In genomic region chr3:188631291-188632010, GRCh38 we compare ENCODE assay signal across 13 cellular contexts.
A peak's percentile ranks its signal among the peaks of the same experiment; 100 is the strongest.
DNase-seq lines count a peak whose midpoint lies in the region; ATAC-seq and TF ChIP-seq lines count a peak whose summit lies in the region.
"Had no signal": no experiment of that assay in that cellular context is flagged by ENCODE, and none has a peak within 500 bp of the region (broad histone marks: within the 10 kb centered on the region; RNA-seq: fewer than 3 reads in every experiment).

No MANE protein-coding gene starts in this region.

- H3K4me1 ChIP-seq in PC-3 (ENCODE audit: insufficient read depth, low read length) (peaks cover 53% of the 10 kb centered on the region), muscle layer of duodenum (ENCODE audit: control insufficient read depth in 1 of 2, insufficient read depth in 2 of 2, low read length in 2 of 2) (peaks cover 0 to 8% of the 10 kb centered on the region in 2 donors)

- peak overlapping the region; percentile 8; the same call in 1 of the 2 replicates for H3K4me2 ChIP-seq in PC-3 (ENCODE audit: low read length)

- CTCF ChIA-PET in PC-3 (lab: Charles Lee): no interaction called here

- no peaks in the 10 kb centered on the region for H4K20me1 ChIP-seq in PC-3 (ENCODE audit: low read length)

- no peaks in the 10 kb centered on the region for H3K36me3 ChIP-seq in PC-3 (ENCODE audit: low read depth, low read length)
- no peaks in the 10 kb centered on the region for H3K36me3 ChIP-seq in muscle layer of duodenum (ENCODE audit: control insufficient read depth in 1 of 2, insufficient read depth in 2 of 2, low read length in 2 of 2)

- H3K27me3 ChIP-seq in PC-3 (ENCODE audit: low read length) (no peaks in the 10 kb centered on the region), muscle layer of duodenum (ENCODE audit: low read depth, low read length) (no peaks in the 10 kb centered on the region)

- H3K4me3 Mint-ChIP-seq in chondrocyte (ENCODE audit: unreplicated experiment): no peak overlapping the region
- no peak overlapping the region for H3K4me3 Mint-ChIP-seq in osteocyte (ENCODE audit: unreplicated experiment)
- no peak overlapping the region for H3K4me3 Mint-ChIP-seq in natural killer cell treated with Interleukin-12 subunit alpha and Interleukin-12 subunit beta and Interleukin-15 and Interleukin-18, amount 100 ng/mL, for 72 hours
- H3K4me3 Mint-ChIP-seq: CD8-positive, alpha-beta memory T cell; mesothelial cell of epicardium had no signal

- H3K27me3 Mint-ChIP-seq in chondrocyte (ENCODE audit: low read depth): no peaks in the 10 kb centered on the region
- no peaks in the 10 kb centered on the region for H3K27me3 Mint-ChIP-seq in osteocyte (ENCODE audit: unreplicated experiment)
- no peaks in the 10 kb centered on the region for H3K27me3 Mint-ChIP-seq in natural killer cell treated with Interleukin-12 subunit alpha and Interleukin-12 subunit beta and Interleukin-15 and Interleukin-18, amount 100 ng/mL, for 72 hours
- H3K27me3 Mint-ChIP-seq: CD8-positive, alpha-beta memory T cell had no signal

- H3K27ac ChIP-seq in PC-3 (ENCODE audit: low read length): peak overlapping the region; percentile 43
- H3K27ac ChIP-seq in muscle layer of duodenum (ENCODE audit: low read length): peak overlapping the region; percentile 3

- H3K4me3 ChIP-seq in PC-3 (ENCODE audit: low read length): no peak overlapping the region
- no peak overlapping the region for H3K4me3 ChIP-seq in muscle layer of duodenum (ENCODE audit: low read depth in 1 of 2, low read length in 2 of 2)

- intact Hi-C loops in PC-3 (cut with micrococcal nuclease): no loop called here

- peak; percentile 52 for DNase-seq in Daoy (ENCODE audit: low read depth)
- peak; percentile 76 for DNase-seq in PC-3
- DNase-seq in chondrocyte (ENCODE audit: low spot score): no peak
- no peak for DNase-seq in stimulated activated CD8-positive, alpha-beta memory T cell treated with anti-CD3 and anti-CD28 coated beads, Interleukin-4, amount 100 ng/mL, for 48 hours
- DNase-seq in osteocyte (ENCODE audit: extremely low spot score, unreplicated experiment): no peak
- DNase-seq in natural killer cell treated with Interleukin-12 subunit alpha and Interleukin-12 subunit beta and Interleukin-15 and Interleukin-18, amount 100 ng/mL, for 72 hours (ENCODE audit: low spot score): no peak
- DNase-seq: activated T-cell treated with anti-CD3 and anti-CD28 coated beads for 4 hours; CD8-positive, alpha-beta memory T cell; NCI-H1092 treated with DMSO at 0.1 percent for 48 hours; NCI-H446 treated with DMSO at 0.1 percent for 48 hours had no signal

- H3K9me3 ChIP-seq in PC-3 (ENCODE audit: low read length) (no peaks in the 10 kb centered on the region), muscle layer of duodenum (ENCODE audit: control insufficient read depth in 1 of 2, low read length in 2 of 2) (no peaks in the 10 kb centered on the region)

- H3K9ac ChIP-seq in PC-3 (ENCODE audit: low read length): no peak overlapping the region

- H3F3A ChIP-seq in PC-3 (ENCODE audit: low read length, unreplicated experiment): peaks cover 10% of the 10 kb centered on the region

- ATAC-seq in PC-3 (peak; percentile 11; the same call in 1 of the 2 replicates), GM21381 (IDR thresholded peaks at IDR 0.05; ENCODE audit: unreplicated experiment) (no peak)
- no peak for ATAC-seq in natural killer cell treated with Interleukin-12 subunit alpha and Interleukin-12 subunit beta and Interleukin-15 and Interleukin-18, amount 100 ng/mL, for 72 hours

- peaks cover 23% of the 10 kb centered on the region for H3K9me3 Mint-ChIP-seq in chondrocyte (ENCODE audit: low read depth)
- H3K9me3 Mint-ChIP-seq in osteocyte (ENCODE audit: unreplicated experiment): peaks cover 20% of the 10 kb centered on the region
- peaks cover 4% of the 10 kb centered on the region for H3K9me3 Mint-ChIP-seq in natural killer cell treated with Interleukin-12 subunit alpha and Interleukin-12 subunit beta and Interleukin-15 and Interleukin-18, amount 100 ng/mL, for 72 hours

- BruUV-seq in PC-3 (replicated peaks; lab: Mats Ljungman, UMichigan): no TSS peak

- H3K4me1 Mint-ChIP-seq in chondrocyte (ENCODE audit: low read depth): peaks cover 51% of the 10 kb centered on the region
- peaks cover 43% of the 10 kb centered on the region for H3K4me1 Mint-ChIP-seq in osteocyte (ENCODE audit: unreplicated experiment)
- peaks cover 20 to 26% of the 10 kb centered on the region in 2 donors for H3K4me1 Mint-ChIP-seq in natural killer cell treated with Interleukin-12 subunit alpha and Interleukin-12 subunit beta and Interleukin-15 and Interleukin-18, amount 100 ng/mL, for 72 hours (ENCODE audit: low read depth in 2 of 2)
- H3K4me1 Mint-ChIP-seq: CD8-positive, alpha-beta memory T cell had no signal

- peaks cover 13% of the 10 kb centered on the region for H3K36me3 Mint-ChIP-seq in chondrocyte (ENCODE audit: low read depth)
- peaks cover 18% of the 10 kb centered on the region for H3K36me3 Mint-ChIP-seq in osteocyte (ENCODE audit: unreplicated experiment)
- H3K36me3 Mint-ChIP-seq in natural killer cell treated with Interleukin-12 subunit alpha and Interleukin-12 subunit beta and Interleukin-15 and Interleukin-18, amount 100 ng/mL, for 72 hours: peaks cover 18% of the 10 kb centered on the region

- H3K9me2 ChIP-seq in PC-3 (replicated peaks; ENCODE audit: low read length): no peaks in the 10 kb centered on the region

- POLR2A ChIA-PET in PC-3 (lab: Charles Lee; ENCODE audit: unreplicated experiment): no interaction called here

- no peaks in the 10 kb centered on the region for H3K79me2 ChIP-seq in PC-3 (ENCODE audit: low read length)

- TF ChIP-seq CTCF in PC-3 (conservative IDR thresholded peaks at IDR 0.05; ENCODE audit: low read depth, low read length) (no peak), chondrocyte (IDR thresholded peaks at IDR 0.05) (no peak), osteocyte (IDR thresholded peaks at IDR 0.05) (no peak)

- peak overlapping the region; percentile 9 for H3K27ac Mint-ChIP-seq in chondrocyte (ENCODE audit: unreplicated experiment)
- H3K27ac Mint-ChIP-seq in osteocyte (ENCODE audit: unreplicated experiment): no peak overlapping the region
- peak overlapping the region in 1 of 2 donors; percentile 7 for H3K27ac Mint-ChIP-seq in natural killer cell treated with Interleukin-12 subunit alpha and Interleukin-12 subunit beta and Interleukin-15 and Interleukin-18, amount 100 ng/mL, for 72 hours
- H3K27ac Mint-ChIP-seq: mesothelial cell of epicardium had no signal

- H2AFZ ChIP-seq in PC-3 (ENCODE audit: low read length): no peak overlapping the region

Comparison
In these comparisons a context has a peak if more than half of its experiments do, and no peak if none do; other contexts are left out.
1. DNase-seq: peak in Daoy (single experiment) and PC-3 (single experiment); none in chondrocyte (single experiment), stimulated activated CD8-positive, alpha-beta memory T cell treated with anti-CD3 and anti-CD28 coated beads, Interleukin-4, amount 100 ng/mL, for 48 hours (single experiment), osteocyte (single experiment) and natural killer cell treated with Interleukin-12 subunit alpha and Interleukin-12 subunit beta and Interleukin-15 and Interleukin-18, amount 100 ng/mL, for 72 hours (single experiment).